Comparison of ENCODE assay signal across 16 cellular contexts in genomic region chr12:19251481-19251880, GRCh38.
"Had no signal": no experiment of that assay in that cellular context is flagged by ENCODE, and none has a peak within 500 bp of the region (broad histone marks: within the 10 kb centered on the region; RNA-seq: fewer than 3 reads in every experiment).

No MANE protein-coding gene starts in this region.

- H3K36me3 ChIP-seq: left lung, lower lobe of right lung, neutrophil, thyroid gland had no signal

- H3K36me3 Mint-ChIP-seq: immature natural killer cell, memory B cell, naive B cell had no signal

- H3K27me3 ChIP-seq: foreskin keratinocyte, left lung, neutrophil, stomach, thyroid gland had no signal

- H3K4me3 ChIP-seq: left lung, lower lobe of right lung, stomach, thyroid gland had no signal

- H3K9me3 Mint-ChIP-seq: central memory CD8-positive, alpha-beta T cell; immature natural killer cell; memory B cell; naive B cell; nephron progenitor cell; type B pancreatic cell had no signal

- DNase-seq: dermis blood vessel endothelial cell; erythroblast; foreskin keratinocyte; immature natural killer cell; left lung; lower lobe of right lung; naive B cell; nephron progenitor cell; stimulated activated naive CD4-positive, alpha-beta T cell; stomach; thyroid gland had no signal

- ATAC-seq: foreskin keratinocyte, left lung, lower lobe of right lung, sciatic nerve had no signal

- H3K4me1 ChIP-seq: foreskin keratinocyte, left lung, lower lobe of right lung, thyroid gland had no signal

- H3K27me3 Mint-ChIP-seq: central memory CD8-positive, alpha-beta T cell; memory B cell; naive B cell; type B pancreatic cell had no signal

- H3K27ac ChIP-seq: foreskin keratinocyte, left lung, lower lobe of right lung, neutrophil, stomach, thyroid gland had no signal

- H3K4me3 Mint-ChIP-seq: central memory CD8-positive, alpha-beta T cell; immature natural killer cell; memory B cell; naive B cell; nephron progenitor cell; type B pancreatic cell had no signal

- H3K4me1 Mint-ChIP-seq: central memory CD8-positive, alpha-beta T cell; immature natural killer cell; memory B cell; naive B cell; nephron progenitor cell had no signal

- H3K9me3 ChIP-seq: left lung, lower lobe of right lung, neutrophil, stomach, thyroid gland had no signal

- H3K27ac Mint-ChIP-seq: immature natural killer cell, memory B cell, nephron progenitor cell, type B pancreatic cell had no signal
